8 cellular contexts compared by ENCODE assay signal in genomic region chr4:166165829-166166420, GRCh38.
A peak's percentile ranks its signal among the peaks of the same experiment; 100 is the strongest.
DNase-seq lines count a peak whose midpoint lies in the region; ATAC-seq and TF ChIP-seq lines count a peak whose summit lies in the region.

No MANE protein-coding gene starts in this region.

- no peak overlapping the region for H3K4me3 ChIP-seq in CD4-positive, CD25-positive, alpha-beta regulatory T cell (ENCODE audit: low read depth, low read length)
- no peak overlapping the region for H3K4me3 ChIP-seq in fibroblast of lung (replicated peaks in 1 of 4; ENCODE audit: control extremely low read depth in 1 of 4, insufficient read depth in 1 of 4, low read depth in 3 of 4, low read length in 4 of 4)

- H3K4me1 ChIP-seq in CD4-positive, CD25-positive, alpha-beta regulatory T cell (ENCODE audit: control insufficient read depth, insufficient read depth, low read length, poor library complexity, severe bottlenecking), result no peaks in the 10 kb centered on the region
- no peaks in the 10 kb centered on the region for H3K4me1 ChIP-seq in fibroblast of lung (ENCODE audit: control insufficient read depth, extremely low read depth, insufficient read depth, low read length)

- no peaks in the 10 kb centered on the region for H3K79me2 ChIP-seq in fibroblast of lung (ENCODE audit: control insufficient read depth, insufficient read depth, low read length)

- H3K4me1 Mint-ChIP-seq in CD4-positive, CD25-positive, alpha-beta regulatory T cell, result no peaks in the 10 kb centered on the region

- H3K4me3 Mint-ChIP-seq in CD4-positive, CD25-positive, alpha-beta regulatory T cell, result no peak overlapping the region

- peak in 2 of 3 donors; percentile 10 to 61 for DNase-seq in CD4-positive, CD25-positive, alpha-beta regulatory T cell
- DNase-seq in NCI-H1105 treated with DMSO at 0.1 percent for 48 hours (lab: John Stamatoyannopoulos, UW), result peak; percentile 75
- DNase-seq in SKM-1 treated with dmso at 0.1 percent for 144 hours (lab: John Stamatoyannopoulos, UW; ENCODE audit: unreplicated experiment), result peak; percentile 79
- DNase-seq in fibroblast of lung (ENCODE audit: low read depth in 2 of 2), result peak; percentile 66 to 81
- peak; percentile 42 for DNase-seq in non-pigmented ciliary epithelial cell (ENCODE audit: low read depth)
- DNase-seq in NCI-H187 treated with DMSO at 0.1 percent for 48 hours (lab: John Stamatoyannopoulos, UW), result no peak

- ATAC-seq in CD4-positive, CD25-positive, alpha-beta regulatory T cell (ENCODE audit: low read depth in 2 of 2), result peak in 1 of 2 donors; percentile 50
- ATAC-seq in GM18519 (IDR thresholded peaks at IDR 0.05; ENCODE audit: low FRiP score, unreplicated experiment) (peak; percentile 96), HG02885 (IDR thresholded peaks at IDR 0.05; ENCODE audit: poor library complexity, unreplicated experiment) (peak; percentile 99)

- H3K36me3 ChIP-seq in CD4-positive, CD25-positive, alpha-beta regulatory T cell (ENCODE audit: control insufficient read depth, insufficient read depth, low read length), result no peaks in the 10 kb centered on the region
- no peaks in the 10 kb centered on the region for H3K36me3 ChIP-seq in fibroblast of lung (ENCODE audit: control insufficient read depth, insufficient read depth, low read length)

- H3K27me3 Mint-ChIP-seq in CD4-positive, CD25-positive, alpha-beta regulatory T cell, result no peaks in the 10 kb centered on the region

- no peak overlapping the region for H3K4me2 ChIP-seq in fibroblast of lung (ENCODE audit: extremely low read depth, insufficient read depth, low read length)

- no peak overlapping the region for H3K27ac ChIP-seq in CD4-positive, CD25-positive, alpha-beta regulatory T cell (ENCODE audit: insufficient read depth, low read length, poor library complexity, severe bottlenecking)
- H3K27ac ChIP-seq in fibroblast of lung (ENCODE audit: insufficient read depth, low read length), result no peak overlapping the region

- no peak overlapping the region for H3K9ac ChIP-seq in fibroblast of lung (ENCODE audit: insufficient read depth, low read length)

- H3K9me3 Mint-ChIP-seq in CD4-positive, CD25-positive, alpha-beta regulatory T cell, result no peaks in the 10 kb centered on the region

- no peaks in the 10 kb centered on the region for H3K27me3 ChIP-seq in CD4-positive, CD25-positive, alpha-beta regulatory T cell (ENCODE audit: control insufficient read depth, insufficient read depth, low read length)
- no peaks in the 10 kb centered on the region for H3K27me3 ChIP-seq in fibroblast of lung (ENCODE audit: control insufficient read depth, insufficient read depth, low read length)

- peak; percentile 67 to 74 for TF ChIP-seq CTCF in fibroblast of lung (conservative IDR thresholded peaks at IDR 0.05 in 1 of 2, IDR thresholded peaks at IDR 0.05 in 1 of 2; ENCODE audit: low read depth in 1 of 2, low read length in 2 of 2)

- no peaks in the 10 kb centered on the region for H3K36me3 Mint-ChIP-seq in CD4-positive, CD25-positive, alpha-beta regulatory T cell

- H3K9me3 ChIP-seq in CD4-positive, CD25-positive, alpha-beta regulatory T cell (ENCODE audit: control insufficient read depth in 2 of 2, low read length in 2 of 2), result no peaks in the 10 kb centered on the region
- H3K9me3 ChIP-seq in fibroblast of lung (ENCODE audit: control insufficient read depth, insufficient read depth, low read depth, low read length), result no peaks in the 10 kb centered on the region

- H4K20me1 ChIP-seq in fibroblast of lung (ENCODE audit: control insufficient read depth, extremely low read depth, insufficient read depth, low read length), result no peaks in the 10 kb centered on the region

- no peak overlapping the region for H3K27ac Mint-ChIP-seq in CD4-positive, CD25-positive, alpha-beta regulatory T cell

- no peak overlapping the region for H2AFZ ChIP-seq in fibroblast of lung (ENCODE audit: low read length)
